Comparison of ENCODE assay signal across 1 cellular context in genomic region chr6:41736207-41736710, GRCh38.
TF ChIP-seq lines count a peak whose summit lies in the region.

No MANE protein-coding gene starts in this region.

TF ChIP-seq in endothelial cell of umbilical vein, 7 proteins besides CTCF, POLR2A, EP300 and RAD21:
- no peak for TF ChIP-seq JUN (IDR thresholded peaks at IDR 0.05; ENCODE audit: borderline replicate concordance, insufficient read depth, insufficient read length, low read depth)
- TF ChIP-seq POLR2AphosphoS5 (IDR thresholded peaks at IDR 0.05; ENCODE audit: insufficient read depth, low read depth, low read length) = no peak
- TF ChIP-seq EZH2 (IDR thresholded peaks at IDR 0.05; ENCODE audit: borderline replicate concordance, low read depth, low read length, severe bottlenecking) = no peak
- no peak for TF ChIP-seq MYC (IDR thresholded peaks at IDR 0.05; ENCODE audit: low read depth, low read length)
- no peak for TF ChIP-seq FOS (IDR thresholded peaks at IDR 0.05; ENCODE audit: borderline replicate concordance, insufficient read depth, low read length)
